Comparison of ENCODE assay signal across 10 cellular contexts in genomic region chr14:49642163-49642562, GRCh38. TPM values are rescaled to one million over a fixed set of nuclear protein-coding genes. Genes with fewer than 3 reads are reported as not detected.
DNase-seq lines count a peak whose midpoint lies in the region; ATAC-seq and TF ChIP-seq lines count a peak whose summit lies in the region.
"Had no signal": no experiment of that assay in that cellular context is flagged by ENCODE, and none has a peak within 500 bp of the region (broad histone marks: within the 10 kb centered on the region; RNA-seq: fewer than 3 reads in every experiment).

No MANE protein-coding gene starts in this region.

- H3K36me3 ChIP-seq in aorta (ENCODE audit: control insufficient read depth in 1 of 2, insufficient read depth in 2 of 2, low read length in 1 of 2): no peaks in the 10 kb centered on the region

- H3K4me3 Mint-ChIP-seq in stimulated activated naive CD8-positive, alpha-beta T cell treated with anti-CD3 and anti-CD28 coated beads, Interleukin-15, Interleukin-2, amounts not matched to agents 100 ng/mL and 50 ng/mL, for 24 hours: no peak overlapping the region
- H3K4me3 Mint-ChIP-seq in stimulated activated naive CD8-positive, alpha-beta T cell treated with anti-CD3 and anti-CD28 coated beads, Interleukin-15, amount 100 ng/mL, for 72 hours: no peak overlapping the region
- H3K4me3 Mint-ChIP-seq in activated naive CD8-positive, alpha-beta T cell: no peak overlapping the region
- peak overlapping the region; percentile 15 for H3K4me3 Mint-ChIP-seq in memory B cell
- H3K4me3 Mint-ChIP-seq in type B pancreatic cell: no peak overlapping the region
- H3K4me3 Mint-ChIP-seq: dendritic cell treated with granulocyte-macrophage colony-stimulating factor and Interleukin-4, amounts not matched to agents 40 ng/mL and 50 ng/mL, for 4 days had no signal

- no peaks in the 10 kb centered on the region for H3K9me3 Mint-ChIP-seq in stimulated activated naive CD8-positive, alpha-beta T cell treated with anti-CD3 and anti-CD28 coated beads, Interleukin-15, Interleukin-2, amounts not matched to agents 100 ng/mL and 50 ng/mL, for 24 hours
- H3K9me3 Mint-ChIP-seq in stimulated activated naive CD8-positive, alpha-beta T cell treated with anti-CD3 and anti-CD28 coated beads, Interleukin-15, amount 100 ng/mL, for 72 hours: no peaks in the 10 kb centered on the region
- H3K9me3 Mint-ChIP-seq in activated naive CD8-positive, alpha-beta T cell (ENCODE audit: low read depth): no peaks in the 10 kb centered on the region
- H3K9me3 Mint-ChIP-seq in memory B cell (no peaks in the 10 kb centered on the region), type B pancreatic cell (no peaks in the 10 kb centered on the region)
- H3K9me3 Mint-ChIP-seq: dendritic cell treated with granulocyte-macrophage colony-stimulating factor and Interleukin-4, amounts not matched to agents 40 ng/mL and 50 ng/mL, for 4 days had no signal

- intact Hi-C loops in aorta (cut with DNase I) (no loop called here), posterior vena cava (cut with DNase I) (no loop called here)

- H3K9me3 ChIP-seq in aorta (ENCODE audit: control insufficient read depth, low read length): no peaks in the 10 kb centered on the region

- H3K27ac Mint-ChIP-seq in stimulated activated naive CD8-positive, alpha-beta T cell treated with anti-CD3 and anti-CD28 coated beads, Interleukin-15, Interleukin-2, amounts not matched to agents 100 ng/mL and 50 ng/mL, for 24 hours: peak overlapping the region; percentile 70
- no peak overlapping the region for H3K27ac Mint-ChIP-seq in stimulated activated naive CD8-positive, alpha-beta T cell treated with anti-CD3 and anti-CD28 coated beads, Interleukin-15, amount 100 ng/mL, for 72 hours
- peak overlapping the region; percentile 18 for H3K27ac Mint-ChIP-seq in activated naive CD8-positive, alpha-beta T cell
- H3K27ac Mint-ChIP-seq in memory B cell: peak overlapping the region; percentile 81
- peak overlapping the region; percentile 29 for H3K27ac Mint-ChIP-seq in type B pancreatic cell
- H3K27ac Mint-ChIP-seq: dendritic cell treated with granulocyte-macrophage colony-stimulating factor and Interleukin-4, amounts not matched to agents 40 ng/mL and 50 ng/mL, for 4 days had no signal

- no peak for ATAC-seq in stimulated activated naive CD8-positive, alpha-beta T cell treated with anti-CD3 and anti-CD28 coated beads, Interleukin-15, amount 100 ng/mL, for 72 hours
- no peak for ATAC-seq in memory B cell (ENCODE audit: low read depth)
- ATAC-seq in aorta (ENCODE audit: low FRiP score): no peak

- H3K27ac ChIP-seq in aorta (ENCODE audit: low read depth in 1 of 2, low read length in 2 of 2): no peak overlapping the region

- H3K27me3 Mint-ChIP-seq in stimulated activated naive CD8-positive, alpha-beta T cell treated with anti-CD3 and anti-CD28 coated beads, Interleukin-15, Interleukin-2, amounts not matched to agents 100 ng/mL and 50 ng/mL, for 24 hours: no peaks in the 10 kb centered on the region
- H3K27me3 Mint-ChIP-seq in stimulated activated naive CD8-positive, alpha-beta T cell treated with anti-CD3 and anti-CD28 coated beads, Interleukin-15, amount 100 ng/mL, for 72 hours: no peaks in the 10 kb centered on the region
- no peaks in the 10 kb centered on the region for H3K27me3 Mint-ChIP-seq in activated naive CD8-positive, alpha-beta T cell
- H3K27me3 Mint-ChIP-seq in memory B cell: no peaks in the 10 kb centered on the region
- H3K27me3 Mint-ChIP-seq in type B pancreatic cell: no peaks in the 10 kb centered on the region
- H3K27me3 Mint-ChIP-seq: dendritic cell treated with granulocyte-macrophage colony-stimulating factor and Interleukin-4, amounts not matched to agents 40 ng/mL and 50 ng/mL, for 4 days had no signal

- DNase-seq in stimulated activated naive CD8-positive, alpha-beta T cell treated with anti-CD3 and anti-CD28 coated beads, Interleukin-15, amount 100 ng/mL, for 72 hours: no peak
- DNase-seq in memory B cell (ENCODE audit: low spot score in 2 of 2): no peak
- DNase-seq in type B pancreatic cell (ENCODE audit: extremely low spot score, unreplicated experiment): no peak
- no peak for DNase-seq in aorta
- DNase-seq in posterior vena cava (ENCODE audit: low spot score): no peak
- DNase-seq in amniotic stem cell (lab: John Stamatoyannopoulos, UW): no peak
- DNase-seq: stimulated activated naive CD4-positive, alpha-beta T cell had no signal

- peaks cover 55% of the 10 kb centered on the region for H3K36me3 Mint-ChIP-seq in stimulated activated naive CD8-positive, alpha-beta T cell treated with anti-CD3 and anti-CD28 coated beads, Interleukin-15, Interleukin-2, amounts not matched to agents 100 ng/mL and 50 ng/mL, for 24 hours (ENCODE audit: low read depth)
- H3K36me3 Mint-ChIP-seq in activated naive CD8-positive, alpha-beta T cell: peaks cover 11% of the 10 kb centered on the region
- H3K36me3 Mint-ChIP-seq in memory B cell: peaks cover 12% of the 10 kb centered on the region
- H3K36me3 Mint-ChIP-seq in type B pancreatic cell: peaks cover 21% of the 10 kb centered on the region

- TF ChIP-seq CTCF in type B pancreatic cell (conservative IDR thresholded peaks at IDR 0.05): no peak

- H3K4me1 ChIP-seq in aorta (ENCODE audit: control insufficient read depth in 1 of 2, insufficient read depth in 2 of 2, low read length in 2 of 2): no peaks in the 10 kb centered on the region

- H3K4me3 ChIP-seq in aorta (ENCODE audit: low read length in 2 of 2): no peak overlapping the region

- H3K4me1 Mint-ChIP-seq in stimulated activated naive CD8-positive, alpha-beta T cell treated with anti-CD3 and anti-CD28 coated beads, Interleukin-15, Interleukin-2, amounts not matched to agents 100 ng/mL and 50 ng/mL, for 24 hours (ENCODE audit: low read depth): peaks cover 47% of the 10 kb centered on the region
- peaks cover 38% of the 10 kb centered on the region for H3K4me1 Mint-ChIP-seq in stimulated activated naive CD8-positive, alpha-beta T cell treated with anti-CD3 and anti-CD28 coated beads, Interleukin-15, amount 100 ng/mL, for 72 hours
- H3K4me1 Mint-ChIP-seq in activated naive CD8-positive, alpha-beta T cell (ENCODE audit: low read depth): peaks cover 47% of the 10 kb centered on the region
- H3K4me1 Mint-ChIP-seq in memory B cell: peaks cover 24% of the 10 kb centered on the region
- peaks cover 19% of the 10 kb centered on the region for H3K4me1 Mint-ChIP-seq in type B pancreatic cell (ENCODE audit: unreplicated experiment)

- H3K27me3 ChIP-seq in aorta (ENCODE audit: control insufficient read depth in 1 of 2, insufficient read depth in 2 of 2, low read length in 1 of 2): no peaks in the 10 kb centered on the region

RNA-seq across cellular contexts. Expression of gene DNAAF2, which starts 7.1 kb away (rescaled TPM):
- 14.8 and 16.5 TPM in 2 replicates for total RNA-seq in type B pancreatic cell (ENCODE audit: low replicate concordance)
- total RNA-seq in aorta: 1 to 10 TPM; 4.8 TPM
- polyA plus RNA-seq in aorta: 1 to 10 TPM; 3.9 to 4.5 TPM
- total RNA-seq in posterior vena cava: 1 to 10 TPM; 4.3 to 6.1 TPM

RNA-seq across cellular contexts. Expression of gene MGAT2, which starts 21.6 kb away (rescaled TPM):
- total RNA-seq in type B pancreatic cell (ENCODE audit: low replicate concordance): 25.6 and 27.0 TPM in 2 replicates
- total RNA-seq in aorta: 10 to 100 TPM; 27.8 to 28.9 TPM
- polyA plus RNA-seq in aorta: 10 to 100 TPM; 10.6 to 15.9 TPM
- 10 to 100 TPM; 33.0 to 34.4 TPM for total RNA-seq in posterior vena cava

RNA-seq across cellular contexts. Expression of gene RPL36AL, which starts 21.7 kb away (rescaled TPM):
- 134 and 156 TPM in 2 replicates for total RNA-seq in type B pancreatic cell (ENCODE audit: low replicate concordance)
- total RNA-seq in aorta: 100 to 1,000 TPM; 147 to 153 TPM
- polyA plus RNA-seq in aorta: 100 to 1,000 TPM; 576 to 724 TPM
- total RNA-seq in posterior vena cava: 100 to 1,000 TPM; 130 to 144 TPM

RNA-seq across cellular contexts. Expression of gene LRR1, which starts 43.4 kb away (rescaled TPM):
- 12.5 and 20.1 TPM in 2 replicates for total RNA-seq in type B pancreatic cell (ENCODE audit: low replicate concordance)
- 1 to 10 TPM; 5.2 to 5.3 TPM for total RNA-seq in aorta
- 10 to 100 TPM in 1 of 2 donors, 1 to 10 TPM in 1; 5.9 to 14.3 TPM for polyA plus RNA-seq in aorta
- 1 to 10 TPM; 7.1 to 8.5 TPM for total RNA-seq in posterior vena cava

RNA-seq across cellular contexts. Expression of gene POLE2, which starts 45.9 kb away (rescaled TPM):
- total RNA-seq in type B pancreatic cell (ENCODE audit: low replicate concordance) (6.1 and 16.6 TPM in 2 replicates), aorta (1 to 10 TPM; 1.2 to 3.2 TPM), posterior vena cava (1 to 10 TPM; 3.2 to 4.1 TPM)
- 10 to 100 TPM in 1 of 2 donors, 1 to 10 TPM in 1; 5.4 to 13.6 TPM for polyA plus RNA-seq in aorta

Comparison
In these comparisons a context has a peak if more than half of its experiments do, and no peak if none do; other contexts are left out.
1. H3K27ac Mint-ChIP-seq: peak in stimulated activated naive CD8-positive, alpha-beta T cell treated with anti-CD3 and anti-CD28 coated beads, Interleukin-15, Interleukin-2, amounts not matched to agents 100 ng/mL and 50 ng/mL, for 24 hours (single experiment), activated naive CD8-positive, alpha-beta T cell (single experiment), memory B cell (single experiment) and type B pancreatic cell (single experiment); none in stimulated activated naive CD8-positive, alpha-beta T cell treated with anti-CD3 and anti-CD28 coated beads, Interleukin-15, amount 100 ng/mL, for 72 hours (0 of 2).